In the genomic region with DNA sequence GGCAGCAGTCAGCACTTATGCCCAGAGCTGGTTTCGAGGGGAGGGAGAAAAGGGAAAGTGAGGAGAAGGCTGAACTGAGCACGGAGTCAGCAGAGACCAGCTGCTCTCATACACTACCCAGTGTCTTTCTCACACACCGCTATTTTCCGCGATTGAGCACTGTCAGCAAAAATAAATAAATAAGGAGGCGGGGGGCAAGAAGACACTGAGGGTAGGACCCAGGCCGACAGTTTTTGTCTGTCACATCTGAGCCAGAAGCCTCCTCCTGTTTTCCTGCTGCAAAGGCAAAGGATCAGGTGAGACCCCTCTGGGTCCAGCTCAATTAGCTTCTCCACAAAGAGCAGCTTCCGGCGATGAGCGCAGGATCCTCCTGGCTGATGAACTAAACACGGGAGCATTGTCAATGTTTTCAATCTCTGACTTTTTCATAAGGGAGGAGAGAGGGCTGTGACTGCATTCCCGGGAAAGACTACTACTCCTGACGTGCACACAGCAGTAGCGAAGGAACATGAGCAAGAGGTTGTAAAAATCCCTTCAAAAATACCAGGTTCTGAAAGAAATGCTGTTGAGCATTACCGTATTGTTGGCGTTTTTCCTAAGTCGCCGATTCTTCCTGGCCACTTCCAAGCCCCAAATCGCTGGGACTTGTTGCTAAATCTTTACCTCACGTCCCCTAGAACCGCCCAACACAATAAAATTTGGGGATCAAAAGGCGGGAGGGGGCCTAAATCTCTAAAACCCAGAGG, we compare ENCODE assay signal across 8 cellular contexts. TPM values are rescaled to one million over a fixed set of nuclear protein-coding genes. Genes with fewer than 3 reads are reported as not detected.
DNase-seq lines count a peak whose midpoint lies in the region; ATAC-seq and TF ChIP-seq lines count a peak whose summit lies in the region.

No MANE protein-coding gene starts in this region.

- H3K27ac Mint-ChIP-seq in activated T-cell treated with anti-CD3 and anti-CD28 coated beads, Interleukin-2, amount 50 U/mL, for 72 hours: no peak overlapping the region

- H3K36me3 Mint-ChIP-seq in activated T-cell treated with anti-CD3 and anti-CD28 coated beads, Interleukin-2, amount 50 U/mL, for 72 hours (ENCODE audit: insufficient read depth in 2 of 2): no peaks in the 10 kb centered on the region

- no peaks in the 10 kb centered on the region for H3K27me3 ChIP-seq in right cardiac atrium (ENCODE audit: control insufficient read depth, insufficient read depth)

- H3K9me3 Mint-ChIP-seq in activated T-cell treated with anti-CD3 and anti-CD28 coated beads, Interleukin-2, amount 50 U/mL, for 72 hours: no peaks in the 10 kb centered on the region

- H3K4me3 ChIP-seq in right cardiac atrium (ENCODE audit: low read length) (peak overlapping the region; percentile 69), retinal pigment epithelial cell (ENCODE audit: low read length) (peak overlapping the region; percentile 66)

- H3K4me1 ChIP-seq in right cardiac atrium (ENCODE audit: control insufficient read depth, insufficient read depth, low read length): no peaks in the 10 kb centered on the region

- H3K4me3 Mint-ChIP-seq in activated T-cell treated with anti-CD3 and anti-CD28 coated beads, Interleukin-2, amount 50 U/mL, for 72 hours: peak overlapping the region; percentile 78 to 94

- H3K4me1 Mint-ChIP-seq in activated T-cell treated with anti-CD3 and anti-CD28 coated beads, Interleukin-2, amount 50 U/mL, for 72 hours (ENCODE audit: low read depth): peaks cover 20% of the 10 kb centered on the region

- ATAC-seq in activated T-cell treated with anti-CD3 and anti-CD28 coated beads, Interleukin-2, amount 50 U/mL, for 72 hours (replicated peaks in 1 of 2): no peak
- ATAC-seq in right cardiac atrium (no peak), GM19328 (IDR thresholded peaks at IDR 0.05; ENCODE audit: unreplicated experiment) (no peak)

- in situ Hi-C loops in Caki2 (cut with HindIII; ENCODE audit: low pct_unique_long_range_greater_than_20kb, low sequenced_read_pairs): no loop called here

- intact Hi-C loops in right cardiac atrium (cut with DNase I): no loop called here

- 5% methylated on average over 22 of the region's 22 CpGs for WGBS in right cardiac atrium

- H3K9me3 ChIP-seq in right cardiac atrium (ENCODE audit: control insufficient read depth, low read length): no peaks in the 10 kb centered on the region

- H3K27me3 Mint-ChIP-seq in activated T-cell treated with anti-CD3 and anti-CD28 coated beads, Interleukin-2, amount 50 U/mL, for 72 hours (ENCODE audit: low read depth): peaks cover 67% of the 10 kb centered on the region

- TF ChIP-seq CTCF in retinal pigment epithelial cell (conservative IDR thresholded peaks at IDR 0.05; ENCODE audit: low read depth, low read length): no peak

- DNase-seq in Caki2 (ENCODE audit: low read depth) (peak; percentile 4), LHCN-M2 (ENCODE audit: low read depth) (peak; percentile 12), right cardiac atrium (no peak), retinal pigment epithelial cell (ENCODE audit: low read depth) (no peak), cortex of kidney (lab: John Stamatoyannopoulos, UW) (no peak)
- peak in 1 of 2 donors; percentile 3 for DNase-seq in activated T-cell treated with anti-CD3 and anti-CD28 coated beads, Interleukin-2, amount 50 U/mL, for 72 hours
- DNase-seq in stimulated activated CD8-positive, alpha-beta memory T cell treated with anti-CD3 and anti-CD28 coated beads, Interleukin-4, amount 100 ng/mL, for 48 hours: no peak

- peak overlapping the region; percentile 44 for H3K27ac ChIP-seq in right cardiac atrium (ENCODE audit: low read length)

RNA-seq across cellular contexts. Expression of gene FRMD5, which starts 1.2 kb away (rescaled TPM):
- total RNA-seq in Caki2 (2014; rRNA removed; shearing (Covaris generic); ENCODE audit: low replicate concordance): 0.51 and 4.0 TPM in 2 replicates
- total RNA-seq in LHCN-M2 (2014; rRNA removed): 2.7 and 3.2 TPM in 2 replicates
- 1.9 TPM for polyA plus RNA-seq in LHCN-M2 (2012)
- under 1 TPM; 0.60 to 0.77 TPM for total RNA-seq in activated T-cell treated with anti-CD3 and anti-CD28 coated beads, Interleukin-2, amount 50 U/mL, for 72 hours
- total RNA-seq in right cardiac atrium: 10 to 100 TPM; 20.8 to 88.6 (median 46.9) TPM
- 24.1 TPM for polyA plus RNA-seq in right cardiac atrium

Comparison
In these comparisons a context has a peak if more than half of its experiments do, and no peak if none do; other contexts are left out.
1. DNase-seq: peak in Caki2 (single experiment) and LHCN-M2 (single experiment); none in right cardiac atrium (0 of 3), retinal pigment epithelial cell (single experiment), cortex of kidney (single experiment) and stimulated activated CD8-positive, alpha-beta memory T cell treated with anti-CD3 and anti-CD28 coated beads, Interleukin-4, amount 100 ng/mL, for 48 hours (single experiment).